In genomic region chr14:93395227-93395626, GRCh38 we compare ENCODE assay signal across 30 cellular contexts. TPM values are rescaled to one million over a fixed set of nuclear protein-coding genes. Genes with fewer than 3 reads are reported as not detected.
DNase-seq lines count a peak whose midpoint lies in the region; ATAC-seq and TF ChIP-seq lines count a peak whose summit lies in the region.
"Had no signal": no experiment of that assay in that cellular context is flagged by ENCODE, and none has a peak within 500 bp of the region (broad histone marks: within the 10 kb centered on the region; RNA-seq: fewer than 3 reads in every experiment).

No MANE protein-coding gene starts in this region.

- peaks cover 11% of the 10 kb centered on the region for H3K4me1 Mint-ChIP-seq in stimulated activated memory B cell treated with anti-CD40 and anti-IgM and Interleukin-4, amounts not matched to agents 10 μg/mL and 1 μg/mL and 100 μg/mL, for 72 hours
- no peaks in the 10 kb centered on the region for H3K4me1 Mint-ChIP-seq in activated CD8-positive, alpha-beta memory T cell treated with anti-CD3 and anti-CD28 coated beads, Interleukin-2, amount 10 ng/mL, durations not matched to agents 7 days and 5 days
- H3K4me1 Mint-ChIP-seq: activated CD4-positive, alpha-beta T cell treated with anti-CD3 and anti-CD28 coated beads, Interleukin-2, amount 10 ng/mL, durations not matched to agents 24 days and 14 days; nephron had no signal

- peaks cover 20% of the 10 kb centered on the region for H3K36me3 Mint-ChIP-seq in stimulated activated memory B cell treated with anti-CD40 and anti-IgM and Interleukin-4, amounts not matched to agents 10 μg/mL and 1 μg/mL and 100 μg/mL, for 72 hours
- H3K36me3 Mint-ChIP-seq in activated CD8-positive, alpha-beta memory T cell treated with anti-CD3 and anti-CD28 coated beads, Interleukin-2, amount 10 ng/mL, durations not matched to agents 7 days and 5 days, result peaks cover 2% of the 10 kb centered on the region

- no peak overlapping the region for H3K27ac Mint-ChIP-seq in stimulated activated memory B cell treated with anti-CD40 and anti-IgM and Interleukin-4, amounts not matched to agents 10 μg/mL and 1 μg/mL and 100 μg/mL, for 72 hours
- no peak overlapping the region for H3K27ac Mint-ChIP-seq in activated CD8-positive, alpha-beta memory T cell treated with anti-CD3 and anti-CD28 coated beads, Interleukin-2, amount 10 ng/mL, durations not matched to agents 7 days and 5 days
- H3K27ac Mint-ChIP-seq: activated CD4-positive, alpha-beta T cell treated with anti-CD3 and anti-CD28 coated beads, Interleukin-2, amount 10 ng/mL, durations not matched to agents 24 days and 14 days; activated naive CD4-positive, alpha-beta T cell treated with anti-CD3 and anti-CD28 coated beads, Interleukin-2, amount 50 U/mL, for 72 hours; effector memory CD8-positive, alpha-beta T cell; memory B cell; nephron had no signal

- H3K4me3 Mint-ChIP-seq in stimulated activated memory B cell treated with anti-CD40 and anti-IgM and Interleukin-4, amounts not matched to agents 10 μg/mL and 1 μg/mL and 100 μg/mL, for 72 hours, result no peak overlapping the region
- H3K4me3 Mint-ChIP-seq in activated CD8-positive, alpha-beta memory T cell treated with anti-CD3 and anti-CD28 coated beads, Interleukin-2, amount 10 ng/mL, durations not matched to agents 7 days and 5 days, result no peak overlapping the region
- H3K4me3 Mint-ChIP-seq: activated CD4-positive, alpha-beta T cell treated with anti-CD3 and anti-CD28 coated beads, Interleukin-2, amount 10 ng/mL, durations not matched to agents 24 days and 14 days; effector memory CD8-positive, alpha-beta T cell; memory B cell; nephron had no signal

- ATAC-seq in stimulated activated memory B cell treated with anti-CD40 and anti-IgM and Interleukin-4, amounts not matched to agents 10 μg/mL and 1 μg/mL and 100 μg/mL, for 72 hours, result peak; percentile 67
- no peak for ATAC-seq in activated CD8-positive, alpha-beta memory T cell treated with anti-CD3 and anti-CD28 coated beads, Interleukin-2, amount 10 ng/mL, durations not matched to agents 7 days and 5 days
- ATAC-seq in GM21737 (IDR thresholded peaks at IDR 0.05; ENCODE audit: unreplicated experiment), result no peak
- ATAC-seq: activated naive CD4-positive, alpha-beta T cell treated with anti-CD3 and anti-CD28 coated beads, Interleukin-2, amount 50 U/mL, for 72 hours; effector memory CD8-positive, alpha-beta T cell; PC-3; SK-N-SH treated with all-trans-retinoic acid at 6 μM for 48 hours had no signal

- peaks cover 20% of the 10 kb centered on the region for H3K9me3 Mint-ChIP-seq in stimulated activated memory B cell treated with anti-CD40 and anti-IgM and Interleukin-4, amounts not matched to agents 10 μg/mL and 1 μg/mL and 100 μg/mL, for 72 hours
- no peaks in the 10 kb centered on the region for H3K9me3 Mint-ChIP-seq in activated CD8-positive, alpha-beta memory T cell treated with anti-CD3 and anti-CD28 coated beads, Interleukin-2, amount 10 ng/mL, durations not matched to agents 7 days and 5 days (ENCODE audit: low read depth)

- CTCF ChIA-PET in activated CD8-positive, alpha-beta memory T cell treated with anti-CD3 and anti-CD28 coated beads, Interleukin-2, amount 10 ng/mL, durations not matched to agents 7 days and 5 days (lab: Charles Lee), result no interaction called here

- DNase-seq in GM12864 (ENCODE audit: low read depth), result peak; percentile 8
- peak; percentile 96 for DNase-seq in MV-4-11 (lab: John Stamatoyannopoulos, UW)
- peak; percentile 16 for DNase-seq in UCSD-AML1 (lab: John Stamatoyannopoulos, UW; ENCODE audit: unreplicated experiment)
- no peak for DNase-seq in activated CD8-positive, alpha-beta memory T cell treated with anti-CD3 and anti-CD28 coated beads, Interleukin-2, amount 10 ng/mL, durations not matched to agents 7 days and 5 days
- no peak for DNase-seq in NCI-H2227 treated with DMSO at 0.1 percent for 48 hours (lab: John Stamatoyannopoulos, UW)
- DNase-seq: ACHN; activated CD4-positive, alpha-beta T cell treated with anti-CD3 and anti-CD28 coated beads, Interleukin-2, amount 10 ng/mL, durations not matched to agents 24 days and 14 days; activated CD8-positive, alpha-beta memory T cell treated with anti-CD3 and anti-CD28 coated beads for 24 hours; amygdala; DMS79; effector memory CD8-positive, alpha-beta T cell; MM.1S; NCI-H82; PC-3; sigmoid colon; stimulated activated CD4-positive, alpha-beta T cell treated with anti-CD3 and anti-CD28 coated beads, Interleukin-12 subunit alpha, Interleukin-12 subunit beta, amount 100 ng/mL, for 4 hours; stimulated activated CD4-positive, alpha-beta T cell treated with anti-CD3 and anti-CD28 coated beads, Interleukin-2, amount 100 ng/mL, for 48 hours; thyroid gland; WERI-Rb-1 had no signal

- no peak overlapping the region for H3K4me3 ChIP-seq in GM12864 (ENCODE audit: low read depth, low read length)
- H3K4me3 ChIP-seq: BLaER1, sigmoid colon, thyroid gland had no signal

- peaks cover 4% of the 10 kb centered on the region for H3K27me3 Mint-ChIP-seq in stimulated activated memory B cell treated with anti-CD40 and anti-IgM and Interleukin-4, amounts not matched to agents 10 μg/mL and 1 μg/mL and 100 μg/mL, for 72 hours
- peaks cover 26% of the 10 kb centered on the region for H3K27me3 Mint-ChIP-seq in activated CD8-positive, alpha-beta memory T cell treated with anti-CD3 and anti-CD28 coated beads, Interleukin-2, amount 10 ng/mL, durations not matched to agents 7 days and 5 days

- TF ChIP-seq CTCF in GM12864 (IDR thresholded peaks at IDR 0.05; ENCODE audit: low read depth, low read length, missing control alignments), result no peak

RNA-seq across cellular contexts. Expression of gene UNC79, which starts 35.5 kb away (rescaled TPM):
- total RNA-seq in activated CD8-positive, alpha-beta memory T cell treated with anti-CD3 and anti-CD28 coated beads, Interleukin-2, amount 10 ng/mL, durations not matched to agents 7 days and 5 days, result under 1 TPM in 1 of 2 experiments, not detected in 1; 0.02 TPM
- total RNA-seq: activated CD4-positive, alpha-beta T cell treated with anti-CD3 and anti-CD28 coated beads, Interleukin-2, amount 10 ng/mL, durations not matched to agents 24 days and 14 days; PC-3; T-helper 2 cell treated with Interferon-gamma antibody and Interleukin-4, amounts not matched to agents 100 ng/mL and 5 ng/mL, for 36 hours had no signal

RNA-seq across cellular contexts. Expression of gene COX8C, which starts 48.2 kb away (rescaled TPM):
- total RNA-seq in activated CD8-positive, alpha-beta memory T cell treated with anti-CD3 and anti-CD28 coated beads, Interleukin-2, amount 10 ng/mL, durations not matched to agents 7 days and 5 days, result not detected
- total RNA-seq: activated CD4-positive, alpha-beta T cell treated with anti-CD3 and anti-CD28 coated beads, Interleukin-2, amount 10 ng/mL, durations not matched to agents 24 days and 14 days; activated naive CD4-positive, alpha-beta T cell treated with anti-CD3 and anti-CD28 coated beads, Interleukin-2, amount 50 U/mL, for 72 hours; NCI-H460; osteoblast; PC-3; pulmonary artery endothelial cell; sigmoid colon; T-helper 2 cell treated with Interferon-gamma antibody and Interleukin-4, amounts not matched to agents 100 ng/mL and 5 ng/mL, for 36 hours; thyroid gland had no signal

Comparison
In these comparisons a context has a peak if more than half of its experiments do, and no peak if none do; other contexts are left out.
1. DNase-seq: peak in GM12864 (single experiment), MV-4-11 (single experiment) and UCSD-AML1 (single experiment); none in activated CD8-positive, alpha-beta memory T cell treated with anti-CD3 and anti-CD28 coated beads, Interleukin-2, amount 10 ng/mL, durations not matched to agents 7 days and 5 days (single experiment) and NCI-H2227 treated with DMSO at 0.1 percent for 48 hours (single experiment).